8 cellular contexts compared by ENCODE assay signal in the genomic region with DNA sequence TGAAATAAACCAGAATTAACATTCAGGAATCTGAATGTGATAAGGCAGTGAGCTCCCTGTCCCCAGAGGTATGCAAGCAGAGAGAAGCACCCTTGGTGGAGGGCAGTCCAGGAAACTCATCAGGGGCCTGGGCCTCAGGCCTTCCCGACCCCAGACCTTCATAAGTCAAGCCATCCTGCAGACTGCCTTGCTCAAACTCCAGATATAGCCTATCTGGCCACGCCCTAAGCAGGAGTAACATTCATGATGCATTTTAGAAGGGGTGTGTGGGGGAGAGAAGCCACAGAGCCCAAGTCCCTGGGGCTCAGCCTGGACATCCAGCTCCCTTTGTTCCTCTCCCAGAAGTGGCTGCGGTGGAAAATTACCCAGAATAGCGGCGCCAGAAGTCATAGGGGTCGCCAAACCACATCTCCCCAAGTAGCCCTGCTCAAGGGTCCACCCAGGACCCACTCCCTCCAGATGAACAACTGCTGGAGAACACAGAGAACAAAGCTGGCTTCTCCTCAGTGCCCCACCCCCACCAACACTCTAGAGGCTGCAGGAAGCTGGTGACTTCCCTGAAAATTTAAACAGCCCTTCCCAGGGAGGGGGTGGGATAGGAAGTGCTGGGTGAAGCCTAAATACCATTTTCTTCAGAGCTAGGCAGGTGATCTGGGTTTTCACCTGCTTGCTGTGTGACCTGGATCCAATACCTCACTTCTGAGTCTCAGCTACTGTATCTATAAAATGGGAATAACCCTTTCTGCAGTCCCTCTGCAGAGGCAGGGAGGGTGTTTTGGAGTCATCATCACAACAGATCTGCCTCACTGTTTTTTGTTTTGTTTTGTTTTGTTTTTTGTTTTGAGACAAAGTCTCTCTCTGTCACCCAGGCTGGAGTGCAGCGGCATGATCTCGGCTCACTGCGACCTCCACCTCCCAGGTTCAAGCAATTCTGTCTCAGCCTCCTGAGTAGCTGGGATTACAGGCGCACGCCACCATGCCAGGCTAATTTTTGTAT. TPM values are rescaled to one million over a fixed set of nuclear protein-coding genes. Genes with fewer than 3 reads are reported as not detected.
DNase-seq lines count a peak whose midpoint lies in the region; ATAC-seq, FAIRE-seq and TF ChIP-seq lines count a peak whose summit lies in the region.

No MANE protein-coding gene starts in this region.

- intact Hi-C loops in psoas muscle (cut with DNase I), result loop anchor here in 1 of 2 donors (2.0 kb wide), 1 partner anchor 15 kb away; no protein-coding TSS in a partner anchor

- H3K4me1 ChIP-seq in cardiac muscle cell (ENCODE audit: low read depth) (peaks cover 56% of the 10 kb centered on the region), psoas muscle (peaks cover 70% of the 10 kb centered on the region)

- in situ Hi-C loops in Caki2 (cut with HindIII; ENCODE audit: low pct_unique_long_range_greater_than_20kb, low sequenced_read_pairs), result no loop called here

- ATAC-seq in psoas muscle, result no peak
- ATAC-seq in GM18858 (IDR thresholded peaks at IDR 0.05; ENCODE audit: unreplicated experiment), result no peak

- no peak for FAIRE-seq in RCC 7860 (lab: Jason Lieb, UNC)

- no peaks in the 10 kb centered on the region for H3K27me3 ChIP-seq in WERI-Rb-1 (ENCODE audit: insufficient read depth, low read depth, severe bottlenecking)
- no peaks in the 10 kb centered on the region for H3K27me3 ChIP-seq in cardiac muscle cell
- no peaks in the 10 kb centered on the region for H3K27me3 ChIP-seq in psoas muscle (ENCODE audit: insufficient read depth in 3 of 3, low read length in 2 of 3)

- no peak for TF ChIP-seq CTCF in WERI-Rb-1 (IDR thresholded peaks at IDR 0.05; ENCODE audit: low read depth, low read length)
- TF ChIP-seq CTCF in cardiac muscle cell (IDR thresholded peaks at IDR 0.05; ENCODE audit: low read depth, low read length), result no peak
- no peak for TF ChIP-seq CTCF in psoas muscle (IDR thresholded peaks at IDR 0.05)

- H3K36me3 ChIP-seq in WERI-Rb-1 (peaks cover 24% of the 10 kb centered on the region), cardiac muscle cell (no peaks in the 10 kb centered on the region), psoas muscle (ENCODE audit: insufficient read depth in 1 of 2, low read depth in 1 of 2) (no peaks in the 10 kb centered on the region)

- peak; percentile 60 for DNase-seq in Caki2 (ENCODE audit: low read depth)
- DNase-seq in LHCN-M2 (ENCODE audit: low read depth), result peak; percentile 69
- DNase-seq in WERI-Rb-1, result peak; percentile 39
- peak in 1 of 2 donors; percentile 65 for DNase-seq in cardiac muscle cell (ENCODE audit: low read depth in 1 of 2, low spot score in 1 of 2)
- peak; percentile 59 to 65 for DNase-seq in psoas muscle
- DNase-seq in RCC 7860 (ENCODE audit: low spot score), result no peak
- no peak for DNase-seq in glomerular visceral epithelial cell (ENCODE audit: extremely low spot score)

- WGBS in psoas muscle, 3 donors, result 57 to 68% (median 58%) methylated on average over 11 of the region's 11 CpGs

- H3K9me3 ChIP-seq in WERI-Rb-1 (ENCODE audit: severe bottlenecking), result no peaks in the 10 kb centered on the region
- no peaks in the 10 kb centered on the region for H3K9me3 ChIP-seq in cardiac muscle cell (ENCODE audit: low read depth)
- H3K9me3 ChIP-seq in psoas muscle, result no peaks in the 10 kb centered on the region

- no peak overlapping the region for H3K4me3 ChIP-seq in WERI-Rb-1 (ENCODE audit: low read depth, low read length)
- H3K4me3 ChIP-seq in cardiac muscle cell, result no peak overlapping the region
- H3K4me3 ChIP-seq in psoas muscle, result no peak overlapping the region

- H3K27ac ChIP-seq in WERI-Rb-1 (peak overlapping the region; percentile 94), cardiac muscle cell (peak overlapping the region; percentile 21), psoas muscle (peak overlapping the region; percentile 100)

RNA-seq across cellular contexts. Expression of a gene that starts 1.5 kb away (rescaled TPM):
- total RNA-seq in Caki2 (2014; rRNA removed; shearing (Covaris generic); ENCODE audit: low replicate concordance), result 33.9 and 59.6 TPM in 2 replicates
- total RNA-seq in LHCN-M2 (2014; rRNA removed) (34.4 and 53.0 TPM in 2 replicates), cardiac muscle cell (36.4 and 45.9 TPM in 2 replicates), psoas muscle (10 to 100 TPM; 16.1 to 43.0 (median 31.1) TPM)
- 11.9 TPM for polyA plus RNA-seq in LHCN-M2 (2012)
- polyA plus RNA-seq in cardiac muscle cell (28.5 and 38.9 TPM in 2 replicates), psoas muscle (10 to 100 TPM in 2 of 3 donors, 1 to 10 TPM in 1; 6.2 to 19.2 (median 17.7) TPM)

Comparison
In these comparisons a context has a peak if more than half of its experiments do, and no peak if none do; other contexts are left out.
1. DNase-seq: peak in Caki2 (single experiment), LHCN-M2 (single experiment), WERI-Rb-1 (single experiment) and psoas muscle (2 of 2); none in RCC 7860 (single experiment) and glomerular visceral epithelial cell (single experiment).
2. H3K27ac ChIP-seq: peak in every context shown above with its lines; median percentile 100 in psoas muscle; 94 in WERI-Rb-1; 21 in cardiac muscle cell.